Comparison of ENCODE assay signal across 28 cellular contexts in the genomic region with DNA sequence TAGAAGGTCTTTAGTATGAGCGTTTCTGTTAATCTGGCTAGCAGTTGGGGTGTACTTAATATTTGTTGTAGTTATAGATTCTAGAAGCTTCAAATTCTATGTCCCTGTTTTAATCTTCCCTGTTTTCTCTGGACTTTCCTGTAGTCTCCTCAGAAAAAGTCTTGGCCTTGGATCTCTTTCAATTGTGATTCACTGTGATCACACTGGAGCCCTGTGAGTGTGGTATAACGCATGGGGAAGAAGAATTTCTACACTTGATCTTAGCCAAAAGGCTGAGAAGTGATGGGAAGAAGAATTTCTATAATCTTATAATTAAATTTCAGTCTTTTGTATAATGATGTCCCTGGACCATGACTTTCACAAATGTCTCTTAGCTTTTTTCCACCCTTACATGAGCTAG. TPM values are rescaled to one million over a fixed set of nuclear protein-coding genes. Genes with fewer than 3 reads are reported as not detected.
DNase-seq lines count a peak whose midpoint lies in the region; ATAC-seq and TF ChIP-seq lines count a peak whose summit lies in the region.
"Had no signal": no experiment of that assay in that cellular context is flagged by ENCODE, and none has a peak within 500 bp of the region (broad histone marks: within the 10 kb centered on the region; RNA-seq: fewer than 3 reads in every experiment).

No MANE protein-coding gene starts in this region.

- no peak overlapping the region for H3K4me2 ChIP-seq in MM.1S (ENCODE audit: low read depth, low read length)
- H3K4me2 ChIP-seq: BLaER1 treated with 17β-estradiol and CSF1 and Interleukin-3, amounts not matched to agents 10 nM and 100 nM; PC-9; SK-N-SH had no signal

- no peak overlapping the region for H3K27ac ChIP-seq in lower lobe of right lung
- no peak overlapping the region for H3K27ac ChIP-seq in MM.1S (ENCODE audit: low read length)
- H3K27ac ChIP-seq: BLaER1 treated with 17β-estradiol and CSF1 and Interleukin-3, amounts not matched to agents 10 nM and 100 nM; PC-9; spleen; testis had no signal

- H3K36me3 ChIP-seq in lower lobe of right lung (no peaks in the 10 kb centered on the region), MM.1S (replicated peaks; ENCODE audit: insufficient read depth, low read length) (no peaks in the 10 kb centered on the region)
- H3K36me3 ChIP-seq: BLaER1 treated with 17β-estradiol and CSF1 and Interleukin-3, amounts not matched to agents 10 nM and 100 nM; spleen had no signal

- no peaks in the 10 kb centered on the region for H3F3A ChIP-seq in MM.1S (ENCODE audit: insufficient read depth, low read length)

- no peaks in the 10 kb centered on the region for H4K20me1 ChIP-seq in MM.1S (ENCODE audit: insufficient read depth, low read length)
- H4K20me1 ChIP-seq: BLaER1 treated with 17β-estradiol and CSF1 and Interleukin-3, amounts not matched to agents 10 nM and 100 nM had no signal

- H3K4me3 ChIP-seq in skeletal muscle cell (ENCODE audit: low read depth, low read length) (no peak overlapping the region), lower lobe of right lung (no peak overlapping the region), MM.1S (ENCODE audit: low read length) (no peak overlapping the region)
- H3K4me3 ChIP-seq: BLaER1 treated with 17β-estradiol and CSF1 and Interleukin-3, amounts not matched to agents 10 nM and 100 nM; PC-9; spleen; testis had no signal

- H3K4me1 ChIP-seq in lower lobe of right lung (no peaks in the 10 kb centered on the region), MM.1S (ENCODE audit: low read length) (no peaks in the 10 kb centered on the region)
- H3K4me1 ChIP-seq: spleen, testis had no signal

- ATAC-seq in lower lobe of right lung (no peak), GM18502 (IDR thresholded peaks at IDR 0.05; ENCODE audit: poor library complexity, unreplicated experiment) (no peak)
- ATAC-seq: activated CD4-positive, CD25-positive, alpha-beta regulatory T cell treated with anti-CD3 and anti-CD28 coated beads, Interleukin-2, amount 50 U/mL, for 24 hours; activated naive CD8-positive, alpha-beta T cell treated with anti-CD3 and anti-CD28 coated beads, Interleukin-2, amount 50 U/mL, for 24 hours; HepG2; left lobe of liver; right cardiac atrium; stimulated activated naive CD8-positive, alpha-beta T cell treated with anti-CD3 and anti-CD28 coated beads, Interleukin-15, Interleukin-2, amounts not matched to agents 100 U/mL and 50 U/mL, for 24 hours had no signal

- DNase-seq in AG20443 (ENCODE audit: low spot score) (peak; percentile 44), HT1080 (ENCODE audit: low read depth) (peak; percentile 23), fibroblast of peridontal ligament (ENCODE audit: extremely low read depth) (peak; percentile 61), skeletal muscle cell (ENCODE audit: low read depth) (peak; percentile 60), lower lobe of right lung (no peak), MM.1S (no peak)
- DNase-seq: activated CD4-positive, alpha-beta T cell treated with anti-CD3 and anti-CD28 coated beads, Interleukin-2, amount 50 U/mL, for 48 hours; activated naive CD8-positive, alpha-beta T cell treated with anti-CD3 and anti-CD28 coated beads, Interleukin-2, amount 50 U/mL, for 24 hours; activated T-cell treated with anti-CD3 and anti-CD28 coated beads, Interleukin-2, amount 50 U/mL, for 48 hours; central memory CD4-positive, alpha-beta T cell; endodermal cell; GDM1; Karpas-422; NCI-H1436; NCI-H2081; NCI-H2227 treated with DMSO at 0.1 percent for 48 hours; PC-9; right cardiac atrium; SK-N-SH; spleen; stimulated activated CD4-positive, alpha-beta T cell treated with anti-CD3 and anti-CD28 coated beads, Interleukin-2, amount 100 ng/mL, for 24 hours; stimulated activated naive CD8-positive, alpha-beta T cell treated with anti-CD3 and anti-CD28 coated beads, Interleukin-15, Interleukin-2, amounts not matched to agents 100 U/mL and 50 U/mL, for 24 hours; testis had no signal

- no peaks in the 10 kb centered on the region for H3K9me3 ChIP-seq in lower lobe of right lung
- no peaks in the 10 kb centered on the region for H3K9me3 ChIP-seq in MM.1S (replicated peaks; ENCODE audit: insufficient read depth, low read length)
- H3K9me3 ChIP-seq: BLaER1 treated with 17β-estradiol and CSF1 and Interleukin-3, amounts not matched to agents 10 nM and 100 nM; SK-N-SH; spleen; testis had no signal

- no peak for TF ChIP-seq CTCF in lower lobe of right lung (IDR thresholded peaks at IDR 0.05)
- no peak for TF ChIP-seq CTCF in MM.1S (IDR thresholded peaks at IDR 0.05; ENCODE audit: low read length)

- H3K79me2 ChIP-seq in MM.1S (ENCODE audit: low read length): no peaks in the 10 kb centered on the region

- H2AFZ ChIP-seq in MM.1S (ENCODE audit: low read length): no peak overlapping the region
- H2AFZ ChIP-seq: PC-9 had no signal

- no peak overlapping the region for H3K9ac ChIP-seq in MM.1S (ENCODE audit: low read length)
- H3K9ac ChIP-seq: BLaER1 treated with 17β-estradiol and CSF1 and Interleukin-3, amounts not matched to agents 10 nM and 100 nM; SK-N-SH had no signal

- intact Hi-C loops in lower lobe of right lung (cut with DNase I): no loop called here

- H3K9me2 ChIP-seq in MM.1S (replicated peaks; ENCODE audit: insufficient read depth, low read length): no peaks in the 10 kb centered on the region
- H3K9me2 ChIP-seq: SK-N-SH had no signal

- H3K27me3 ChIP-seq in lower lobe of right lung (ENCODE audit: low read depth): no peaks in the 10 kb centered on the region
- no peaks in the 10 kb centered on the region for H3K27me3 ChIP-seq in MM.1S (replicated peaks; ENCODE audit: insufficient read depth, low read length)
- H3K27me3 ChIP-seq: BLaER1 treated with 17β-estradiol and CSF1 and Interleukin-3, amounts not matched to agents 10 nM and 100 nM; spleen; testis had no signal

RNA-seq across cellular contexts. Expression of gene COP1, which starts 36.7 kb away (rescaled TPM):
- 28.0 and 38.6 TPM in 2 replicates for total RNA-seq in HT1080 (2014; rRNA removed; shearing (Covaris generic))
- 38.0 and 38.5 TPM in 2 replicates for polyA plus RNA-seq in HT1080 (2015; cell fraction: cytosol; rRNA removed)
- polyA plus RNA-seq in HT1080 (2015; cell fraction: nucleus; rRNA removed): 29.3 and 32.7 TPM in 2 replicates
- total RNA-seq in lower lobe of right lung: 46.3 TPM

Comparison
In these comparisons a context has a peak if more than half of its experiments do, and no peak if none do; other contexts are left out.
1. DNase-seq: peak in AG20443 (single experiment), HT1080 (single experiment), fibroblast of peridontal ligament (single experiment) and skeletal muscle cell (single experiment); none in lower lobe of right lung (single experiment) and MM.1S (single experiment).